In genomic region chr10:49115015-49115795, GRCh38 we compare ENCODE assay signal across 2 cellular contexts.
TF ChIP-seq lines count a peak whose summit lies in the region.

TSS of gene VSTM4 (minus strand) at chr10:49115522. CDS start at chr10:49115485, 37 bp downstream.

TF ChIP-seq in SK-N-SH, 30 proteins besides CTCF, POLR2A, EP300 and RAD21 (continued from another document):
- TF ChIP-seq USF2 (IDR thresholded peaks at IDR 0.05; ENCODE audit: borderline replicate concordance, low read depth, low read length) (no peak), IRF3 (IDR thresholded peaks at IDR 0.05; ENCODE audit: low read depth, low read length) (no peak), NFIC (IDR thresholded peaks at IDR 0.05; ENCODE audit: borderline replicate concordance) (no peak), RFX5 (IDR thresholded peaks at IDR 0.05; ENCODE audit: low read length) (no peak), CHD2 (IDR thresholded peaks at IDR 0.05; ENCODE audit: low read length, partially characterized antibody) (no peak), ELF1 (IDR thresholded peaks at IDR 0.05) (no peak), SIN3A (IDR thresholded peaks at IDR 0.05; ENCODE audit: borderline replicate concordance, low read depth, low read length) (no peak), ZBTB33 (IDR thresholded peaks at IDR 0.05; ENCODE audit: borderline replicate concordance, low read depth) (no peak), TCF12 (IDR thresholded peaks at IDR 0.05) (no peak), GABPA (IDR thresholded peaks at IDR 0.05; ENCODE audit: low read depth) (no peak), SMC3 (IDR thresholded peaks at IDR 0.05; ENCODE audit: low read depth, low read length) (no peak), USF1 (IDR thresholded peaks at IDR 0.05; ENCODE audit: borderline replicate concordance, low read depth) (no peak), FOSL2 (IDR thresholded peaks at IDR 0.05; ENCODE audit: borderline replicate concordance, low read depth) (no peak)

TF ChIP-seq in SK-N-SH treated with all-trans-retinoic acid at 6 μM for 48 hours, 23 proteins besides CTCF, POLR2A, EP300 and RAD21 (continued from another document):
- TF ChIP-seq OSR1 (CRISPR knock-in tag; IDR thresholded peaks at IDR 0.05) = no peak
- no peak for TF ChIP-seq TSHZ2 (CRISPR knock-in tag; IDR thresholded peaks at IDR 0.05)
- no peak for TF ChIP-seq ZNF565 (CRISPR knock-in tag; conservative IDR thresholded peaks at IDR 0.05; ENCODE audit: low read depth)
- TF ChIP-seq ARNTL (CRISPR knock-in tag; IDR thresholded peaks at IDR 0.05; ENCODE audit: borderline replicate concordance, low read depth) = no peak
- TF ChIP-seq SNAI2 (CRISPR knock-in tag; IDR thresholded peaks at IDR 0.05) = no peak
